21 cellular contexts compared by ENCODE assay signal in the genomic region with DNA sequence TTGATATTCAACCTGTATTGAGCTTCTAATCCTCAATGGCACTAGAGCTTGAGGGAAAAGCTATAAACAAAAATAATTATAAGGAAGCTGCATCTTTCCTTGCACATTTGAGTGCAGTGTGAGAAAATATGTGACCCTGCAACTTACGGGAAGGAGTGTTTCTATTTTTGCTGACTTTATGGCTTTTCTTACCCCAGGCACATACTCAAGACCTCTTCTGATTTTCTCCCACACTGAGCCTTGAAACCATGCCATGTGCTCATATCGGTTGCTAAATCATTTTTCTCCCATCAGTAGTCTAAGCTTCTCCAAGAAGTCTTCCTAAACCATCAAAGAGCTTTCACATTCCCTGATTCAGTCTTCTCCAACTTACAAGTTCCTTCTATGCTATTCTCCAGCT.
"Had no signal": no experiment of that assay in that cellular context is flagged by ENCODE, and none has a peak within 500 bp of the region (broad histone marks: within the 10 kb centered on the region; RNA-seq: fewer than 3 reads in every experiment).

No MANE protein-coding gene starts in this region.

- H3K27ac ChIP-seq: KMS-11, SJSA1 had no signal

- H3K4me3 Mint-ChIP-seq: IgD-negative memory B cell had no signal

- H3K9me3 Mint-ChIP-seq: IgD-negative memory B cell had no signal

- H3K27ac Mint-ChIP-seq: IgD-negative memory B cell had no signal

- H3K27me3 Mint-ChIP-seq: IgD-negative memory B cell had no signal

- H3K9ac ChIP-seq: KMS-11, SK-N-SH had no signal

- H3K36me3 ChIP-seq: SJSA1 had no signal

- H3K4me3 ChIP-seq: K562, SJSA1 had no signal

- DNase-seq: Kasumi-1, MM.1S, NCI-H1092 treated with DMSO at 0.1 percent for 48 hours, NCI-H1436, NCI-H187 treated with DMSO at 0.1 percent for 48 hours, NCI-H2029 treated with DMSO at 0.1 percent for 48 hours, NCI-H2227 treated with DMSO at 0.1 percent for 48 hours, NCI-H446, NCI-H510A, NCI-H524 treated with DMSO at 0.1 percent for 48 hours, NCI-H69, NCI-H774, Right ventricle myocardium superior, RPMI8226, SIG-M5, SK-N-SH, SW 1271 had no signal

- H3K27me3 ChIP-seq: SJSA1 had no signal

- H3K4me1 ChIP-seq: SJSA1 had no signal

- H3K9me3 ChIP-seq: SJSA1, SK-N-SH had no signal

- H3K4me1 Mint-ChIP-seq: IgD-negative memory B cell had no signal

- H3K36me3 Mint-ChIP-seq: IgD-negative memory B cell had no signal
